Comparison of ENCODE assay signal across 8 cellular contexts in genomic region chr6:142155895-142156757, GRCh38. TPM values are rescaled to one million over a fixed set of nuclear protein-coding genes. Genes with fewer than 3 reads are reported as not detected.
DNase-seq lines count a peak whose midpoint lies in the region; ATAC-seq and TF ChIP-seq lines count a peak whose summit lies in the region.

No MANE protein-coding gene starts in this region.

- H3K9me3 ChIP-seq in colonic mucosa, result no peaks in the 10 kb centered on the region

- H3K9me3 Mint-ChIP-seq in nephron progenitor cell, result no peaks in the 10 kb centered on the region

- H3K4me1 Mint-ChIP-seq in nephron progenitor cell, result peaks cover 6% of the 10 kb centered on the region

- TF ChIP-seq POLR2A in erythroblast (IDR thresholded peaks at IDR 0.05; ENCODE audit: low read length), result no peak

- H3K4me3 ChIP-seq in colonic mucosa, result no peak overlapping the region

- H3K9ac ChIP-seq in colonic mucosa (ENCODE audit: low read depth in 2 of 2, low read length in 2 of 2), result no peak overlapping the region

- H3K36me3 ChIP-seq in colonic mucosa, result no peaks in the 10 kb centered on the region

- no peaks in the 10 kb centered on the region for H3K27me3 Mint-ChIP-seq in nephron progenitor cell (ENCODE audit: low read depth, poor library complexity)

- DNase-seq in DMS153 treated with DMSO at 0.1 percent for 48 hours (lab: John Stamatoyannopoulos, UW; ENCODE audit: unreplicated experiment), result peak; percentile 31
- DNase-seq in DMS153 (lab: John Stamatoyannopoulos, UW), result no peak
- peak; percentile 77 for DNase-seq in OCI-M1 (lab: John Stamatoyannopoulos, UW)
- DNase-seq in erythroblast (lab: John Stamatoyannopoulos, UW), result peak; percentile 39 to 56
- DNase-seq in nephron progenitor cell, result no peak
- no peak for DNase-seq in colonic mucosa

- H3K36me3 Mint-ChIP-seq in nephron progenitor cell (ENCODE audit: low read depth), result peaks cover 10% of the 10 kb centered on the region

- no peaks in the 10 kb centered on the region for H3K4me1 ChIP-seq in colonic mucosa

- no peak overlapping the region for H3K27ac ChIP-seq in colonic mucosa

- no peak overlapping the region for H3K4me3 Mint-ChIP-seq in nephron progenitor cell

- ATAC-seq in HG02642 (IDR thresholded peaks at IDR 0.05; ENCODE audit: poor library complexity, unreplicated experiment) (peak; percentile 57), GM21528 (IDR thresholded peaks at IDR 0.05; ENCODE audit: low FRiP score, unreplicated experiment) (no peak)

- no peaks in the 10 kb centered on the region for H3K27me3 ChIP-seq in colonic mucosa

- TF ChIP-seq CTCF in nephron progenitor cell (IDR thresholded peaks at IDR 0.05) (peak; percentile 41), colonic mucosa (IDR thresholded peaks at IDR 0.05) (no peak)

- intact Hi-C loops in colonic mucosa (cut with DNase I), result loop anchor here (5.0 kb wide), 1 partner anchor 51 kb away; no protein-coding TSS in a partner anchor

- H3K27ac Mint-ChIP-seq in nephron progenitor cell, result peak overlapping the region; percentile 73

RNA-seq across cellular contexts. Expression of gene VTA1, which starts 9.1 kb away (rescaled TPM):
- 10 to 100 TPM; 46.3 to 56.6 TPM for total RNA-seq in colonic mucosa

RNA-seq across cellular contexts. Expression of gene NMBR, which starts 9.2 kb away (rescaled TPM):
- not detected for total RNA-seq in colonic mucosa

RNA-seq across cellular contexts. Expression of gene GJE1, which starts 23.4 kb away (rescaled TPM):
- not detected for total RNA-seq in colonic mucosa

Comparison
In these comparisons a context has a peak if more than half of its experiments do, and no peak if none do; other contexts are left out.
1. DNase-seq: peak in DMS153 treated with DMSO at 0.1 percent for 48 hours (single experiment), OCI-M1 (single experiment) and erythroblast (2 of 2); none in DMS153 (single experiment), nephron progenitor cell (single experiment) and colonic mucosa (single experiment).